8 cellular contexts compared by ENCODE assay signal in the genomic region with DNA sequence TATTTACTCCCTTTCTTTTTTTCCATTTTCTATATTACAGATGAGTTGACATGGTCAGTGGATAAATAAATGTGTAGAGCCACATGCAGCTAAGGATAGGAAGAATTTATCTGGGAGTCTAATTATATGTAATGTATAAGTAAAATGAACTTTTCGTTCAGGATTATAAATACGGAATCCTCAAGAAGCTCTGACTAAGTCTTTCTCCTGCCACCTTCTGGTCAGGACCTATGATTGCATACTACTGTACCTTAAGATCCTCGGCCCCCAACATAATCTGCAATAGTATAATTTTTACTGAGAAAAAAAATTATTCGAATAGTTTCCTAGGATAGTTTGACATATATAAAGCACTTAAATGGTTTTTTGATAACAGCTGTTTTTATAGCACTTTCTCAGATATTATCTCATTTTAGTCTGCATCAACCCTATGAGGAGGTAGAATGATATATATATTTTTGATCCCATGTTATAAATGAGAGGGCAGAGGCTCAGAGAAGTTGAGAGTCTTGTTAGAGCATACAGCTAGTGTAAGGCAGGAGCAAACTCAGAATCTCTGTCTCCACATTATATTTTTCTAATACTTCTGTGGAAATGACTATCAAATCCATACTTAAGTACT. TPM values are rescaled to one million over a fixed set of nuclear protein-coding genes. Genes with fewer than 3 reads are reported as not detected.
DNase-seq lines count a peak whose midpoint lies in the region; ATAC-seq and TF ChIP-seq lines count a peak whose summit lies in the region.

No MANE protein-coding gene starts in this region.

- no peaks in the 10 kb centered on the region for H3K27me3 Mint-ChIP-seq in glutamatergic neuron (ENCODE audit: unreplicated experiment)

- H3K4me3 ChIP-seq in WERI-Rb-1 (ENCODE audit: low read depth, low read length) = no peak overlapping the region
- no peak overlapping the region for H3K4me3 ChIP-seq in skeletal muscle cell (ENCODE audit: low read depth, low read length)

- DNase-seq in stimulated activated CD4-positive, alpha-beta T cell treated with anti-CD3 and anti-CD28 coated beads, Interleukin-4, amount 100 ng/mL, for 24 hours = peak; percentile 8
- DNase-seq in stimulated activated CD4-positive, alpha-beta T cell treated with anti-CD3 and anti-CD28 coated beads, Interleukin-12 subunit alpha, Interleukin-12 subunit beta, amount 100 ng/mL, for 4 hours = no peak
- DNase-seq in WERI-Rb-1 = no peak
- DNase-seq in glutamatergic neuron = no peak
- DNase-seq in skeletal muscle cell (ENCODE audit: low read depth) = peak; percentile 18
- no peak for DNase-seq in islet precursor cell

- no peaks in the 10 kb centered on the region for H3K4me1 Mint-ChIP-seq in glutamatergic neuron (ENCODE audit: low read depth, unreplicated experiment)

- H3K9me3 ChIP-seq in WERI-Rb-1 (ENCODE audit: severe bottlenecking) = no peaks in the 10 kb centered on the region

- H3K36me3 Mint-ChIP-seq in glutamatergic neuron (ENCODE audit: unreplicated experiment) = no peaks in the 10 kb centered on the region

- no peak overlapping the region for H3K27ac Mint-ChIP-seq in glutamatergic neuron (ENCODE audit: unreplicated experiment)

- no peak overlapping the region for H3K4me3 Mint-ChIP-seq in glutamatergic neuron (ENCODE audit: unreplicated experiment)

- no peaks in the 10 kb centered on the region for H3K9me3 Mint-ChIP-seq in glutamatergic neuron (ENCODE audit: unreplicated experiment)

- H3K27me3 ChIP-seq in WERI-Rb-1 (ENCODE audit: insufficient read depth, low read depth, severe bottlenecking) = no peaks in the 10 kb centered on the region

- peak; percentile 71 for ATAC-seq in GM21723 (IDR thresholded peaks at IDR 0.05; ENCODE audit: unreplicated experiment)

- TF ChIP-seq CTCF in LNCAP (IDR thresholded peaks at IDR 0.05) = peak; percentile 82
- peak; percentile 42; the same call in 1 of the 2 replicates for TF ChIP-seq CTCF in WERI-Rb-1 (IDR thresholded peaks at IDR 0.05; ENCODE audit: low read depth, low read length)
- TF ChIP-seq CTCF in glutamatergic neuron (IDR thresholded peaks at IDR 0.05; ENCODE audit: partially characterized antibody, unreplicated experiment) = peak; percentile 71

- H3K36me3 ChIP-seq in WERI-Rb-1 = no peaks in the 10 kb centered on the region

- no peak overlapping the region for H3K27ac ChIP-seq in WERI-Rb-1

RNA-seq across cellular contexts. Expression of a gene that starts 36.1 kb away (rescaled TPM):
- 61.3 TPM for total RNA-seq in glutamatergic neuron (ENCODE audit: unreplicated experiment)

RNA-seq across cellular contexts. Expression of a gene that starts 56.6 kb away (rescaled TPM):
- total RNA-seq in glutamatergic neuron (ENCODE audit: unreplicated experiment) = 2.2 TPM

Comparison
In these comparisons a context has a peak if more than half of its experiments do, and no peak if none do; other contexts are left out.
1. DNase-seq: peak in stimulated activated CD4-positive, alpha-beta T cell treated with anti-CD3 and anti-CD28 coated beads, Interleukin-4, amount 100 ng/mL, for 24 hours (single experiment) and skeletal muscle cell (single experiment); none in stimulated activated CD4-positive, alpha-beta T cell treated with anti-CD3 and anti-CD28 coated beads, Interleukin-12 subunit alpha, Interleukin-12 subunit beta, amount 100 ng/mL, for 4 hours (single experiment), WERI-Rb-1 (single experiment), glutamatergic neuron (single experiment) and islet precursor cell (single experiment).
2. Peak in every context shown above with its lines, with median percentiles within 50 percentile points of each other: CTCF ChIP-seq.